8 cellular contexts compared by ENCODE assay signal in the genomic region with DNA sequence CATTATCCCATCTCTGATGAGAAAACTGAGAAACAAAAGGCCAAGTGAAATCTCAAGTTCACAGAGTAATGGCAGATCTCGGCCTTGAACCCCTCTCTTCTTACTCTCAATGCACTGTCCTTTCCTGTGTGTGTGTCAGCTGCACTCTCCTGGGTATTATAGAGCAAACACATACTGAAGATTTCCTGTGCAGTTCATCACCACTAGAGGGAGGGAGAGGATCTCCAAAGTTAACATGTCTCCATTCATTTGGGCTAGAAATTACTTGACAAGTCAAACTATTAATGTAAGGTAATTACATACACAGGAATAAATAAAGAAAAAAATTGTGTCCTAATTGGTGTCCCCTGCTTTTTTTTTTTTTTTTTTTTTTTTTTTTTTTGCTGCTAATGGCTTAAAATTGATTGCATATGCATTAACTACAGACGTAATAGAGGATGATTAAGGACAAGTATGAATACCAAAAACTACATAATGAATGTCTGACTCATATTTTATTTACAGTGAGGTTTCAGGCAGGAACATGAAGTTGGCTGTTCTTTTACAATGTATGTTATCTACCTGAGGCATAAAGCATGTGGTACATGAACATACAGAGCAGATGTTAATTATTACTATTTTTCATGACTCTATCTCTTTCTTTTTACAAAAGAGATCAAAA.
DNase-seq lines count a peak whose midpoint lies in the region; ATAC-seq, FAIRE-seq and TF ChIP-seq lines count a peak whose summit lies in the region.

No MANE protein-coding gene starts in this region.

- H3K9me3 ChIP-seq in GM12878 (replicated peaks; ENCODE audit: control insufficient read depth, insufficient read depth, low read length) (no peaks in the 10 kb centered on the region), thoracic aorta (no peaks in the 10 kb centered on the region)

- no peak for TF ChIP-seq EP300 in GM12878 (IDR thresholded peaks at IDR 0.05; ENCODE audit: borderline replicate concordance in 1 of 2, control insufficient read depth in 1 of 2, low read depth in 2 of 2, low read length in 2 of 2)

- no peak overlapping the region for H3K27ac ChIP-seq in GM12878 (ENCODE audit: control insufficient read depth, insufficient read depth)
- no peak overlapping the region for H3K27ac ChIP-seq in thoracic aorta

- TF ChIP-seq POLR2A in GM12878 (IDR thresholded peaks at IDR 0.05; ENCODE audit: low read depth, low read length), result no peak

- in situ Hi-C loops in GM12878 (cut with MboI), result loop anchor here (5.0 to 10.0 kb wide), 3 partner anchors 664 to 1316 kb away; a partner anchor contains a TSS

- ATAC-seq in HG03460 (IDR thresholded peaks at IDR 0.05; ENCODE audit: unreplicated experiment), result peak; percentile 91
- ATAC-seq in GM12878, result peak; percentile 94
- ATAC-seq in thoracic aorta (ENCODE audit: insufficient number of reproducible peaks, low FRiP score, low read depth), result no peak

- DNase-seq in activated T-cell treated with anti-CD3 and anti-CD28 coated beads for 24 hours (ENCODE audit: low read depth) (peak; percentile 4), GM20000 (ENCODE audit: low spot score) (peak; percentile 42), NCI-H510A treated with DMSO at 0.1 percent for 48 hours (lab: John Stamatoyannopoulos, UW) (peak; percentile 48), GM12878 (ENCODE audit: low read depth, low spot score) (peak; percentile 12), iris pigment epithelial cell (ENCODE audit: low read depth) (peak; percentile 78), thoracic aorta (ENCODE audit: low spot score) (no peak)
- DNase-seq in activated T-cell treated with anti-CD3 and anti-CD28 coated beads, Interleukin-2, amount 50 U/mL, for 1 hour, result no peak

- H3K36me3 ChIP-seq in GM12878 (ENCODE audit: control insufficient read depth in 2 of 2, insufficient read depth in 2 of 2, low read length in 1 of 2) (no peaks in the 10 kb centered on the region), thoracic aorta (no peaks in the 10 kb centered on the region)

- H3K27me3 ChIP-seq in GM12878 (replicated peaks in 1 of 2; ENCODE audit: control insufficient read depth in 2 of 2, insufficient read depth in 2 of 2, low read length in 1 of 2) (no peaks in the 10 kb centered on the region), thoracic aorta (replicated peaks; ENCODE audit: insufficient read depth) (no peaks in the 10 kb centered on the region)

- peak; percentile 48 for TF ChIP-seq CTCF in GM20000 (IDR thresholded peaks at IDR 0.05; ENCODE audit: extremely low read depth, missing control alignments)
- peak; percentile 72 to 75 (median 73) for TF ChIP-seq CTCF in GM12878 (IDR thresholded peaks at IDR 0.05 in 2 of 3, conservative IDR thresholded peaks at IDR 0.05 in 1 of 3; ENCODE audit: control insufficient read depth in 2 of 3, extremely low read depth in 1 of 3, insufficient read depth in 1 of 3, low read depth in 3 of 3, low read length in 3 of 3)
- TF ChIP-seq CTCF in thoracic aorta (IDR thresholded peaks at IDR 0.05), result peak; percentile 58

- CTCF ChIA-PET in GM12878 (lab: Yijun Ruan, JAX), result interaction anchor here (0.8 to 2.3 kb wide), 6 partner anchors 8 to 1570 kb away, joined by 3 to 13 read pairs (median 4); no protein-coding TSS in a partner anchor

- no peak overlapping the region for H3K9ac ChIP-seq in GM12878 (ENCODE audit: control insufficient read depth, insufficient read depth, low read length)

- H3K4me1 ChIP-seq in GM12878 (ENCODE audit: control insufficient read depth, insufficient read depth, low read length), result no peaks in the 10 kb centered on the region
- no peaks in the 10 kb centered on the region for H3K4me1 ChIP-seq in thoracic aorta (ENCODE audit: control insufficient read depth in 1 of 2, low read depth in 2 of 2)

- peak; percentile 13 for FAIRE-seq in GM12878 (lab: Jason Lieb, UNC)

- TF ChIP-seq RAD21 in GM12878 (IDR thresholded peaks at IDR 0.05; ENCODE audit: insufficient read depth, low read depth, low read length), result peak; percentile 71

- no peak overlapping the region for H2AFZ ChIP-seq in GM12878 (ENCODE audit: control insufficient read depth, low read depth, low read length)

- POLR2A ChIA-PET in GM12878 (lab: Charles Lee), result no interaction called here

- H3K4me2 ChIP-seq in GM12878 (ENCODE audit: control insufficient read depth, insufficient read depth), result no peak overlapping the region

- WGBS in GM12878 (ENCODE audit: insufficient coverage, insufficient replicate concordance, low lambda C conversion rate, missing lambda C conversion rate), result 22% methylated on average over 2 of the region's 2 CpGs

- SMC1A ChIA-PET in GM12878 (lab: Charles Lee; ENCODE audit: uncharacterized antibody, unreplicated experiment), result interaction anchor here (0.6 to 1.4 kb wide), 7 partner anchors 547 to 1569 kb away, joined by 3 to 6 read pairs (median 3); no protein-coding TSS in a partner anchor

- H3K79me2 ChIP-seq in GM12878 (ENCODE audit: control insufficient read depth, insufficient read depth, low read length), result no peaks in the 10 kb centered on the region

- H3K4me3 ChIP-seq in GM12878 (no peak overlapping the region), thoracic aorta (no peak overlapping the region)

- intact Hi-C loops in GM12878 (cut with micrococcal nuclease; ENCODE audit: unreplicated experiment), result loop anchor here (1.0 to 5.0 kb wide), 4 partner anchors 1134 to 1569 kb away; no protein-coding TSS in a partner anchor

- RAD21 ChIA-PET in GM12878 (lab: Charles Lee; ENCODE audit: unreplicated experiment), result interaction anchor here (1.9 kb wide), 1 partner anchor 1134 kb away, joined by 6 read pairs; no protein-coding TSS in a partner anchor

- no TSS peak for BruUV-seq in GM12878 (replicated peaks; lab: Mats Ljungman, UMichigan)

- H4K20me1 ChIP-seq in GM12878 (ENCODE audit: control insufficient read depth, insufficient read depth), result no peaks in the 10 kb centered on the region

TF ChIP-seq in GM12878, 131 proteins besides CTCF, POLR2A, EP300 and RAD21:
- TF ChIP-seq, protein P1, sequence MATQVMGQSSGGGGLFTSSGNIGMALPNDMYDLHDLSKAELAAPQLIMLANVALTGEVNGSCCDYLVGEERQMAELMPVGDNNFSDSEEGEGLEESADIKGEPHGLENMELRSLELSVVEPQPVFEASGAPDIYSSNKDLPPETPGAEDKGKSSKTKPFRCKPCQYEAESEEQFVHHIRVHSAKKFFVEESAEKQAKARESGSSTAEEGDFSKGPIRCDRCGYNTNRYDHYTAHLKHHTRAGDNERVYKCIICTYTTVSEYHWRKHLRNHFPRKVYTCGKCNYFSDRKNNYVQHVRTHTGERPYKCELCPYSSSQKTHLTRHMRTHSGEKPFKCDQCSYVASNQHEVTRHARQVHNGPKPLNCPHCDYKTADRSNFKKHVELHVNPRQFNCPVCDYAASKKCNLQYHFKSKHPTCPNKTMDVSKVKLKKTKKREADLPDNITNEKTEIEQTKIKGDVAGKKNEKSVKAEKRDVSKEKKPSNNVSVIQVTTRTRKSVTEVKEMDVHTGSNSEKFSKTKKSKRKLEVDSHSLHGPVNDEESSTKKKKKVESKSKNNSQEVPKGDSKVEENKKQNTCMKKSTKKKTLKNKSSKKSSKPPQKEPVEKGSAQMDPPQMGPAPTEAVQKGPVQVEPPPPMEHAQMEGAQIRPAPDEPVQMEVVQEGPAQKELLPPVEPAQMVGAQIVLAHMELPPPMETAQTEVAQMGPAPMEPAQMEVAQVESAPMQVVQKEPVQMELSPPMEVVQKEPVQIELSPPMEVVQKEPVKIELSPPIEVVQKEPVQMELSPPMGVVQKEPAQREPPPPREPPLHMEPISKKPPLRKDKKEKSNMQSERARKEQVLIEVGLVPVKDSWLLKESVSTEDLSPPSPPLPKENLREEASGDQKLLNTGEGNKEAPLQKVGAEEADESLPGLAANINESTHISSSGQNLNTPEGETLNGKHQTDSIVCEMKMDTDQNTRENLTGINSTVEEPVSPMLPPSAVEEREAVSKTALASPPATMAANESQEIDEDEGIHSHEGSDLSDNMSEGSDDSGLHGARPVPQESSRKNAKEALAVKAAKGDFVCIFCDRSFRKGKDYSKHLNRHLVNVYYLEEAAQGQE (IDR thresholded peaks at IDR 0.05; ENCODE audit: low read depth, low read length), result no peak
- no peak for TF ChIP-seq CBFB (IDR thresholded peaks at IDR 0.05; ENCODE audit: low read depth)
- TF ChIP-seq, protein P2, sequence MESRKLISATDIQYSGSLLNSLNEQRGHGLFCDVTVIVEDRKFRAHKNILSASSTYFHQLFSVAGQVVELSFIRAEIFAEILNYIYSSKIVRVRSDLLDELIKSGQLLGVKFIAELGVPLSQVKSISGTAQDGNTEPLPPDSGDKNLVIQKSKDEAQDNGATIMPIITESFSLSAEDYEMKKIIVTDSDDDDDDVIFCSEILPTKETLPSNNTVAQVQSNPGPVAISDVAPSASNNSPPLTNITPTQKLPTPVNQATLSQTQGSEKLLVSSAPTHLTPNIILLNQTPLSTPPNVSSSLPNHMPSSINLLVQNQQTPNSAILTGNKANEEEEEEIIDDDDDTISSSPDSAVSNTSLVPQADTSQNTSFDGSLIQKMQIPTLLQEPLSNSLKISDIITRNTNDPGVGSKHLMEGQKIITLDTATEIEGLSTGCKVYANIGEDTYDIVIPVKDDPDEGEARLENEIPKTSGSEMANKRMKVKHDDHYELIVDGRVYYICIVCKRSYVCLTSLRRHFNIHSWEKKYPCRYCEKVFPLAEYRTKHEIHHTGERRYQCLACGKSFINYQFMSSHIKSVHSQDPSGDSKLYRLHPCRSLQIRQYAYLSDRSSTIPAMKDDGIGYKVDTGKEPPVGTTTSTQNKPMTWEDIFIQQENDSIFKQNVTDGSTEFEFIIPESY (IDR thresholded peaks at IDR 0.05), result no peak
- peak; percentile 56; the same call in 1 of the 2 replicates for TF ChIP-seq SMC3 (IDR thresholded peaks at IDR 0.05; ENCODE audit: borderline replicate concordance, low read length)
- no peak for TF ChIP-seq SP1 (IDR thresholded peaks at IDR 0.05; ENCODE audit: low read depth, low read length)
- TF ChIP-seq IKZF2 (IDR thresholded peaks at IDR 0.05), result no peak
- TF ChIP-seq TCF12 (IDR thresholded peaks at IDR 0.05; ENCODE audit: low read depth, low read length), result no peak
- no peak for TF ChIP-seq RFX5 (IDR thresholded peaks at IDR 0.05; ENCODE audit: low read depth, low read length)
- 0 out of 2 replicates have a peak, but pooled peaks have one; percentile 20 for TF ChIP-seq YY1 (IDR thresholded peaks at IDR 0.05; ENCODE audit: low read depth, low read length)
- TF ChIP-seq POLR2AphosphoS2 (IDR thresholded peaks at IDR 0.05; ENCODE audit: low read depth, low read length), result no peak
- no peak for TF ChIP-seq RB1 (IDR thresholded peaks at IDR 0.05; ENCODE audit: borderline replicate concordance)
- no peak for TF ChIP-seq NR2C1 (IDR thresholded peaks at IDR 0.05)

Comparison
In these comparisons a context has a peak if more than half of its experiments do, and no peak if none do; other contexts are left out.
1. DNase-seq: peak in activated T-cell treated with anti-CD3 and anti-CD28 coated beads for 24 hours (single experiment), GM20000 (single experiment), NCI-H510A treated with DMSO at 0.1 percent for 48 hours (single experiment), GM12878 (single experiment) and iris pigment epithelial cell (single experiment); none in activated T-cell treated with anti-CD3 and anti-CD28 coated beads, Interleukin-2, amount 50 U/mL, for 1 hour (single experiment) and thoracic aorta (single experiment).
2. Peak in every context shown above with its lines, with median percentiles within 50 percentile points of each other: CTCF ChIP-seq.